Comparison of ENCODE assay signal across 8 cellular contexts in genomic region chr14:105087308-105087962, GRCh38. TPM values are rescaled to one million over a fixed set of nuclear protein-coding genes. Genes with fewer than 3 reads are reported as not detected.
DNase-seq lines count a peak whose midpoint lies in the region; ATAC-seq and TF ChIP-seq lines count a peak whose summit lies in the region.

No MANE protein-coding gene starts in this region.

- CTCF ChIA-PET in PC-9 (lab: Charles Lee) = interaction anchor here (0.6 to 1.7 kb wide), 3 partner anchors 13 to 1007 kb away, joined by 3 to 4 read pairs (median 4); no protein-coding TSS in a partner anchor

- H3K27me3 ChIP-seq in PC-9 (ENCODE audit: insufficient read depth, low read depth) = no peaks in the 10 kb centered on the region
- H3K27me3 ChIP-seq in effector memory CD4-positive, alpha-beta T cell (replicated peaks; ENCODE audit: control insufficient read depth, insufficient read depth, low read length, poor library complexity, severe bottlenecking) = no peaks in the 10 kb centered on the region

- no peaks in the 10 kb centered on the region for H3K9me3 ChIP-seq in PC-9 (ENCODE audit: insufficient read depth, low read depth)
- H3K9me3 ChIP-seq in effector memory CD4-positive, alpha-beta T cell (ENCODE audit: control insufficient read depth, low read length) = no peaks in the 10 kb centered on the region

- POLR2A ChIA-PET in PC-9 (lab: Charles Lee; ENCODE audit: unreplicated experiment) = interaction anchor here (0.6 kb wide), 3 partner anchors 21 to 789 kb away, joined by 3 to 8 read pairs (median 6); partner anchors contain the start of gene CLBA1

- no peaks in the 10 kb centered on the region for H3K9me2 ChIP-seq in PC-9 (ENCODE audit: insufficient read depth)

- H3K27ac ChIP-seq in PC-9 = peak overlapping the region; percentile 80
- H3K27ac ChIP-seq in effector memory CD4-positive, alpha-beta T cell (ENCODE audit: insufficient read depth, low read length, poor library complexity, severe bottlenecking) = peak overlapping the region; percentile 42

- peaks cover 49% of the 10 kb centered on the region for H3K4me1 ChIP-seq in PC-9 (replicated peaks; ENCODE audit: insufficient read depth)
- H3K4me1 ChIP-seq in effector memory CD4-positive, alpha-beta T cell (ENCODE audit: control insufficient read depth, insufficient read depth, low read length, poor library complexity, severe bottlenecking) = peaks cover 19% of the 10 kb centered on the region

- no peak for TF ChIP-seq CTCF in AG10803 (conservative IDR thresholded peaks at IDR 0.05; ENCODE audit: low read length)
- TF ChIP-seq CTCF in PC-9 (conservative IDR thresholded peaks at IDR 0.05) = no peak

- H2AFZ ChIP-seq in PC-9 = peak overlapping the region; percentile 75

- DNase-seq in AG10803 (ENCODE audit: low read depth) (peak; percentile 62), PC-9 (peak in 1 of 2 experiments; percentile 71), middle frontal gyrus (ENCODE audit: extremely low spot score, low spot score) (peak; percentile 25), ureter (ENCODE audit: low spot score) (peak; percentile 63), NCI-H82 treated with DMSO at 0.1 percent for 48 hours (lab: John Stamatoyannopoulos, UW; ENCODE audit: unreplicated experiment) (no peak)
- DNase-seq in effector memory CD4-positive, alpha-beta T cell = no peak

- H3K4me3 ChIP-seq in AG10803 (ENCODE audit: low read length) (peak overlapping the region; percentile 69), PC-9 (peak overlapping the region; percentile 80)
- H3K4me3 ChIP-seq in effector memory CD4-positive, alpha-beta T cell (ENCODE audit: insufficient read depth, low read depth, low read length, poor library complexity, severe bottlenecking) = peak overlapping the region; percentile 68

- intact Hi-C loops in PC-9 (cut with micrococcal nuclease; ENCODE audit: unreplicated experiment) = loop anchor here (2.0 kb wide), 1 partner anchor 37 kb away; no protein-coding TSS in a partner anchor

- peak overlapping the region; percentile 96 for H3K4me2 ChIP-seq in PC-9

- BruUV-seq in PC-9 (replicated peaks; lab: Mats Ljungman, UMichigan) = TSS peak; percentile 30

- H3F3A ChIP-seq in PC-9 (ENCODE audit: insufficient read depth, low read depth) = peaks cover 33% of the 10 kb centered on the region

- ATAC-seq in GM19023 (IDR thresholded peaks at IDR 0.05; ENCODE audit: unreplicated experiment) (peak; percentile 14), HG03108 (IDR thresholded peaks at IDR 0.05; ENCODE audit: unreplicated experiment) (no peak)

- H3K36me3 ChIP-seq in PC-9 (ENCODE audit: low read depth) = no peaks in the 10 kb centered on the region
- H3K36me3 ChIP-seq in effector memory CD4-positive, alpha-beta T cell (ENCODE audit: control insufficient read depth, insufficient read depth, low read length) = no peaks in the 10 kb centered on the region

- no peaks in the 10 kb centered on the region for H3K79me2 ChIP-seq in PC-9 (ENCODE audit: low read depth)

- H4K20me1 ChIP-seq in PC-9 (ENCODE audit: insufficient read depth) = peaks cover 6% of the 10 kb centered on the region; the same call in 1 of the 2 replicates

RNA-seq across cellular contexts. Expression of gene GPR132, which starts 22.2 kb away (rescaled TPM):
- total RNA-seq in PC-9 (2021) = 0.98 TPM in 1 of 2 replicates, not detected in the other
- 1.5 TPM for total RNA-seq in ureter

Comparison
In these comparisons a context has a peak if more than half of its experiments do, and no peak if none do; other contexts are left out.
1. DNase-seq: peak in AG10803 (single experiment), middle frontal gyrus (single experiment) and ureter (single experiment); none in effector memory CD4-positive, alpha-beta T cell (0 of 3) and NCI-H82 treated with DMSO at 0.1 percent for 48 hours (single experiment).
2. Peak in every context shown above with its lines, with median percentiles within 50 percentile points of each other: H3K4me3 ChIP-seq.